Comparison of ENCODE assay signal across 1 cellular context in genomic region chr2:68828887-68829708, GRCh38.
TF ChIP-seq lines count a peak whose summit lies in the region.

No MANE protein-coding gene starts in this region.

TF ChIP-seq in K562, 482 proteins besides CTCF, POLR2A, EP300 and RAD21 (continued from another document and continues in another):
- TF ChIP-seq, protein P1, sequence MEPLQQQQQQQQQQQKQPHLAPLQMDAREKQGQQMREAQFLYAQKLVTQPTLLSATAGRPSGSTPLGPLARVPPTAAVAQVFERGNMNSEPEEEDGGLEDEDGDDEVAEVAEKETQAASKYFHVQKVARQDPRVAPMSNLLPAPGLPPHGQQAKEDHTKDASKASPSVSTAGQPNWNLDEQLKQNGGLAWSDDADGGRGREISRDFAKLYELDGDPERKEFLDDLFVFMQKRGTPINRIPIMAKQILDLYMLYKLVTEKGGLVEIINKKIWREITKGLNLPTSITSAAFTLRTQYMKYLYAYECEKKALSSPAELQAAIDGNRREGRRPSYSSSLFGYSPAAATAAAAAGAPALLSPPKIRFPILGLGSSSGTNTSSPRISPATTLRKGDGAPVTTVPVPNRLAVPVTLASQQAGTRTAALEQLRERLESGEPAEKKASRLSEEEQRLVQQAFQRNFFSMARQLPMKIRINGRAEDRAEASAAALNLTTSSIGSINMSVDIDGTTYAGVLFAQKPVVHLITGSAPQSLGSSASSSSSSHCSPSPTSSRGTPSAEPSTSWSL (CRISPR knock-in tag; IDR thresholded peaks at IDR 0.05; ENCODE audit: borderline replicate concordance), result no peak
- peak; percentile 76 for TF ChIP-seq GABPA (tag; conservative IDR thresholded peaks at IDR 0.05; ENCODE audit: low read depth)
- peak; percentile 49 to 80; a peak in 3 of 4 replicates for TF ChIP-seq FOXK2 (conservative IDR thresholded peaks at IDR 0.05 in 1 of 2, IDR thresholded peaks at IDR 0.05 in 1 of 2; ENCODE audit: low read depth in 2 of 2)
- TF ChIP-seq HNRNPLL (IDR thresholded peaks at IDR 0.05; ENCODE audit: low read depth, low read length, poor library complexity, severe bottlenecking), result no peak
- TF ChIP-seq HIVEP1 (CRISPR knock-in tag; IDR thresholded peaks at IDR 0.05), result no peak
- TF ChIP-seq TBP (optimal IDR thresholded peaks at IDR 0.05; ENCODE audit: low read depth, low read length), result peak; percentile 32
- peak; percentile 68 for TF ChIP-seq CBFA2T2 (conservative IDR thresholded peaks at IDR 0.05)
- no peak; the same call in 1 of the 2 replicates for TF ChIP-seq PHF8 (IDR thresholded peaks at IDR 0.05; ENCODE audit: borderline replicate concordance, low read length)
- no peak for TF ChIP-seq KLF1 (tag; IDR thresholded peaks at IDR 0.05)
- peak; percentile 97 for TF ChIP-seq NFIC (IDR thresholded peaks at IDR 0.05)
- TF ChIP-seq LARP7 (IDR thresholded peaks at IDR 0.05), result no peak
- peak; percentile 88 for TF ChIP-seq TEAD4 (IDR thresholded peaks at IDR 0.05; ENCODE audit: low read length)
- TF ChIP-seq TEAD4 (CRISPR knock-in tag; IDR thresholded peaks at IDR 0.05; ENCODE audit: borderline replicate concordance), result no peak
- no peak for TF ChIP-seq PCBP2 (IDR thresholded peaks at IDR 0.05; ENCODE audit: low read depth, low read length, poor library complexity, severe bottlenecking)
- TF ChIP-seq CCAR2 (IDR thresholded peaks at IDR 0.05; ENCODE audit: low read depth, low read length), result no peak
- TF ChIP-seq GTF3C2 (IDR thresholded peaks at IDR 0.05; ENCODE audit: borderline replicate concordance, extremely low read depth, insufficient read length), result no peak
- TF ChIP-seq KDM1A (IDR thresholded peaks at IDR 0.05), result peak in 1 of 2 experiments; percentile 81; a peak in 3 of 4 replicates
- TF ChIP-seq SMAD3 (CRISPR knock-in tag; conservative IDR thresholded peaks at IDR 0.05), result no peak
- 0 out of 2 replicates have a peak, but pooled peaks have one; percentile 32 for TF ChIP-seq NR2C2 (CRISPR knock-in tag; IDR thresholded peaks at IDR 0.05)
- no peak; the same call in 1 of the 2 replicates for TF ChIP-seq NR2C2 (tag; IDR thresholded peaks at IDR 0.05)
- TF ChIP-seq, protein P2, sequence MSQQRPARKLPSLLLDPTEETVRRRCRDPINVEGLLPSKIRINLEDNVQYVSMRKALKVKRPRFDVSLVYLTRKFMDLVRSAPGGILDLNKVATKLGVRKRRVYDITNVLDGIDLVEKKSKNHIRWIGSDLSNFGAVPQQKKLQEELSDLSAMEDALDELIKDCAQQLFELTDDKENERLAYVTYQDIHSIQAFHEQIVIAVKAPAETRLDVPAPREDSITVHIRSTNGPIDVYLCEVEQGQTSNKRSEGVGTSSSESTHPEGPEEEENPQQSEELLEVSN (IDR thresholded peaks at IDR 0.05; ENCODE audit: borderline replicate concordance in 1 of 2, extremely low read depth in 1 of 2, insufficient read depth in 1 of 2, insufficient read length in 1 of 2, low read depth in 1 of 2, low read length in 1 of 2, poor library complexity in 1 of 2, severe bottlenecking in 1 of 2), result peak in 1 of 2 experiments; percentile 67
- TF ChIP-seq TSHZ1 (CRISPR knock-in tag; IDR thresholded peaks at IDR 0.05), result no peak
- TF ChIP-seq ZNF695 (CRISPR knock-in tag; IDR thresholded peaks at IDR 0.05), result no peak
- no peak for TF ChIP-seq KHSRP (IDR thresholded peaks at IDR 0.05)
- no peak for TF ChIP-seq SAFB2 (IDR thresholded peaks at IDR 0.05; ENCODE audit: borderline replicate concordance, low read depth, low read length, severe bottlenecking)
- TF ChIP-seq ETV5 (CRISPR knock-in tag; IDR thresholded peaks at IDR 0.05; ENCODE audit: low read depth), result peak; percentile 80
- no peak for TF ChIP-seq SNAPC5 (CRISPR knock-in tag; IDR thresholded peaks at IDR 0.05)
- TF ChIP-seq TEAD1 (CRISPR knock-in tag; IDR thresholded peaks at IDR 0.05), result peak; percentile 96 to 98
- TF ChIP-seq CHD1 (IDR thresholded peaks at IDR 0.05; ENCODE audit: low read length), result no peak
- TF ChIP-seq, protein P3, sequence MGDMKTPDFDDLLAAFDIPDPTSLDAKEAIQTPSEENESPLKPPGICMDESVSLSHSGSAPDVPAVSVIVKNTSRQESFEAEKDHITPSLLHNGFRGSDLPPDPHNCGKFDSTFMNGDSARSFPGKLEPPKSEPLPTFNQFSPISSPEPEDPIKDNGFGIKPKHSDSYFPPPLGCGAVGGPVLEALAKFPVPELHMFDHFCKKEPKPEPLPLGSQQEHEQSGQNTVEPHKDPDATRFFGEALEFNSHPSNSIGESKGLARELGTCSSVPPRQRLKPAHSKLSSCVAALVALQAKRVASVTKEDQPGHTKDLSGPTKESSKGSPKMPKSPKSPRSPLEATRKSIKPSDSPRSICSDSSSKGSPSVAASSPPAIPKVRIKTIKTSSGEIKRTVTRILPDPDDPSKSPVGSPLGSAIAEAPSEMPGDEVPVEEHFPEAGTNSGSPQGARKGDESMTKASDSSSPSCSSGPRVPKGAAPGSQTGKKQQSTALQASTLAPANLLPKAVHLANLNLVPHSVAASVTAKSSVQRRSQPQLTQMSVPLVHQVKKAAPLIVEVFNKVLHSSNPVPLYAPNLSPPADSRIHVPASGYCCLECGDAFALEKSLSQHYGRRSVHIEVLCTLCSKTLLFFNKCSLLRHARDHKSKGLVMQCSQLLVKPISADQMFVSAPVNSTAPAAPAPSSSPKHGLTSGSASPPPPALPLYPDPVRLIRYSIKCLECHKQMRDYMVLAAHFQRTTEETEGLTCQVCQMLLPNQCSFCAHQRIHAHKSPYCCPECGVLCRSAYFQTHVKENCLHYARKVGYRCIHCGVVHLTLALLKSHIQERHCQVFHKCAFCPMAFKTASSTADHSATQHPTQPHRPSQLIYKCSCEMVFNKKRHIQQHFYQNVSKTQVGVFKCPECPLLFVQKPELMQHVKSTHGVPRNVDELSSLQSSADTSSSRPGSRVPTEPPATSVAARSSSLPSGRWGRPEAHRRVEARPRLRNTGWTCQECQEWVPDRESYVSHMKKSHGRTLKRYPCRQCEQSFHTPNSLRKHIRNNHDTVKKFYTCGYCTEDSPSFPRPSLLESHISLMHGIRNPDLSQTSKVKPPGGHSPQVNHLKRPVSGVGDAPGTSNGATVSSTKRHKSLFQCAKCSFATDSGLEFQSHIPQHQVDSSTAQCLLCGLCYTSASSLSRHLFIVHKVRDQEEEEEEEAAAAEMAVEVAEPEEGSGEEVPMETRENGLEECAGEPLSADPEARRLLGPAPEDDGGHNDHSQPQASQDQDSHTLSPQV (IDR thresholded peaks at IDR 0.05), result peak; percentile 77
- no peak for TF ChIP-seq ZNF717 (CRISPR knock-in tag; IDR thresholded peaks at IDR 0.05)
- TF ChIP-seq ZBTB5 (IDR thresholded peaks at IDR 0.05), result no peak
- peak; percentile 29; the same call in 1 of the 2 replicates for TF ChIP-seq BACH1 (tag; IDR thresholded peaks at IDR 0.05)
- TF ChIP-seq ARNT (IDR thresholded peaks at IDR 0.05), result no peak
- no peak for TF ChIP-seq GTF2B (IDR thresholded peaks at IDR 0.05; ENCODE audit: extremely low read depth, insufficient read length)
- TF ChIP-seq, protein P4, sequence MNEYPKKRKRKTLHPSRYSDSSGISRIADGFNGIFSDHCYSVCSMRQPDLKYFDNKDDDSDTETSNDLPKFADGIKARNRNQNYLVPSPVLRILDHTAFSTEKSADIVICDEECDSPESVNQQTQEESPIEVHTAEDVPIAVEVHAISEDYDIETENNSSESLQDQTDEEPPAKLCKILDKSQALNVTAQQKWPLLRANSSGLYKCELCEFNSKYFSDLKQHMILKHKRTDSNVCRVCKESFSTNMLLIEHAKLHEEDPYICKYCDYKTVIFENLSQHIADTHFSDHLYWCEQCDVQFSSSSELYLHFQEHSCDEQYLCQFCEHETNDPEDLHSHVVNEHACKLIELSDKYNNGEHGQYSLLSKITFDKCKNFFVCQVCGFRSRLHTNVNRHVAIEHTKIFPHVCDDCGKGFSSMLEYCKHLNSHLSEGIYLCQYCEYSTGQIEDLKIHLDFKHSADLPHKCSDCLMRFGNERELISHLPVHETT (CRISPR knock-in tag; conservative IDR thresholded peaks at IDR 0.05 in 1 of 2, IDR thresholded peaks at IDR 0.05 in 1 of 2), result peak in 1 of 2 experiments; percentile 48; a peak in 1 of 4 replicates
- TF ChIP-seq GATAD2B (IDR thresholded peaks at IDR 0.05; ENCODE audit: borderline replicate concordance), result 0 out of 2 replicates have a peak, but pooled peaks have one; percentile 35
- peak; percentile 73 for TF ChIP-seq SOX6 (IDR thresholded peaks at IDR 0.05)
- TF ChIP-seq DIDO1 (tag; IDR thresholded peaks at IDR 0.05; ENCODE audit: low read depth), result peak; percentile 49; the same call in 1 of the 2 replicates
- no peak for TF ChIP-seq CHAMP1 (IDR thresholded peaks at IDR 0.05)
- TF ChIP-seq ZNF589 (CRISPR knock-in tag; IDR thresholded peaks at IDR 0.05; ENCODE audit: low read depth), result peak; percentile 35; the same call in 1 of the 2 replicates
